11 cellular contexts compared by ENCODE assay signal in genomic region chr3:186235554-186235953, GRCh38.
DNase-seq lines count a peak whose midpoint lies in the region; ATAC-seq lines count a peak whose summit lies in the region.
"Had no signal": no experiment of that assay in that cellular context is flagged by ENCODE, and none has a peak within 500 bp of the region (broad histone marks: within the 10 kb centered on the region; RNA-seq: fewer than 3 reads in every experiment).

No MANE protein-coding gene starts in this region.

- H3K27ac Mint-ChIP-seq in activated naive CD4-positive, alpha-beta T cell treated with anti-CD3 and anti-CD28 coated beads, Interleukin-2, amount 50 U/mL, for 24 hours, result peak overlapping the region; percentile 30

- ATAC-seq in GM21737 (IDR thresholded peaks at IDR 0.05; ENCODE audit: unreplicated experiment) (peak; percentile 77), HG03520 (IDR thresholded peaks at IDR 0.05; ENCODE audit: unreplicated experiment) (peak; percentile 72)
- peak; percentile 40 for ATAC-seq in stimulated activated naive CD8-positive, alpha-beta T cell treated with anti-CD3 and anti-CD28 coated beads, Interleukin-15, Interleukin-2, amounts not matched to agents 100 U/mL and 50 U/mL, for 24 hours

- no peaks in the 10 kb centered on the region for H3K9me3 Mint-ChIP-seq in activated naive CD4-positive, alpha-beta T cell treated with anti-CD3 and anti-CD28 coated beads, Interleukin-2, amount 50 U/mL, for 24 hours

- H3K4me3 Mint-ChIP-seq in activated naive CD4-positive, alpha-beta T cell treated with anti-CD3 and anti-CD28 coated beads, Interleukin-2, amount 50 U/mL, for 24 hours, result peak overlapping the region; percentile 47

- H3K4me1 Mint-ChIP-seq in activated naive CD4-positive, alpha-beta T cell treated with anti-CD3 and anti-CD28 coated beads, Interleukin-2, amount 50 U/mL, for 24 hours, result peaks cover 17% of the 10 kb centered on the region

- H3K36me3 Mint-ChIP-seq in activated naive CD4-positive, alpha-beta T cell treated with anti-CD3 and anti-CD28 coated beads, Interleukin-2, amount 50 U/mL, for 24 hours, result no peaks in the 10 kb centered on the region

- DNase-seq in activated naive CD4-positive, alpha-beta T cell (lab: John Stamatoyannopoulos, UW), result no peak
- DNase-seq in stimulated activated naive CD8-positive, alpha-beta T cell treated with anti-CD3 and anti-CD28 coated beads, Interleukin-15, Interleukin-2, amounts not matched to agents 100 U/mL and 50 U/mL, for 24 hours, result no peak
- DNase-seq in NCI-H2029 (lab: John Stamatoyannopoulos, UW), result no peak
- no peak for DNase-seq in islet precursor cell
- DNase-seq in UCSD-AML1 (lab: John Stamatoyannopoulos, UW; ENCODE audit: unreplicated experiment), result no peak
- DNase-seq: erythroblast; SK-N-SH; stimulated activated CD4-positive, alpha-beta T cell treated with anti-CD3 and anti-CD28 coated beads, Interleukin-2, amount 100 ng/mL, for 48 hours had no signal

- no peaks in the 10 kb centered on the region for H3K27me3 Mint-ChIP-seq in activated naive CD4-positive, alpha-beta T cell treated with anti-CD3 and anti-CD28 coated beads, Interleukin-2, amount 50 U/mL, for 24 hours
